15 cellular contexts compared by ENCODE assay signal in genomic region chr12:74043343-74043742, GRCh38.
DNase-seq lines count a peak whose midpoint lies in the region; ATAC-seq, FAIRE-seq and TF ChIP-seq lines count a peak whose summit lies in the region.
"Had no signal": no experiment of that assay in that cellular context is flagged by ENCODE, and none has a peak within 500 bp of the region (broad histone marks: within the 10 kb centered on the region; RNA-seq: fewer than 3 reads in every experiment).

No MANE protein-coding gene starts in this region.

- WGBS in adrenal gland, 4 donors = 75 to 85% (median 79%) methylated on average over 3 of the region's 3 CpGs

- no peaks in the 10 kb centered on the region for H3K36me3 ChIP-seq in adrenal gland (replicated peaks in 1 of 2)
- H3K36me3 ChIP-seq: BLaER1 treated with 17β-estradiol and CSF1 and Interleukin-3, amounts not matched to agents 10 nM and 100 nM; cardiac muscle cell; neural progenitor cell; WERI-Rb-1 had no signal

- H3K4me1 Mint-ChIP-seq in mesothelial cell of epicardium = peaks cover 20% of the 10 kb centered on the region
- H3K4me1 Mint-ChIP-seq: neural progenitor cell had no signal

- TF ChIP-seq CTCF in mesothelial cell of epicardium (IDR thresholded peaks at IDR 0.05; ENCODE audit: unreplicated experiment) (no peak), adrenal gland (IDR thresholded peaks at IDR 0.05) (no peak)

- peaks cover 14% of the 10 kb centered on the region for H3K9me3 Mint-ChIP-seq in mesothelial cell of epicardium

- DNase-seq in DMS53 treated with DMSO at 0.1 percent for 48 hours (lab: John Stamatoyannopoulos, UW; ENCODE audit: unreplicated experiment) = peak; percentile 97
- peak; percentile 72 for DNase-seq in RCC 7860 (ENCODE audit: low spot score)
- DNase-seq in dedifferentiated amniotic fluid mesenchymal stem cell (ENCODE audit: extremely low spot score) = peak; percentile 85
- DNase-seq in mesothelial cell of epicardium (ENCODE audit: low spot score in 2 of 2, unreplicated experiment in 2 of 2) = no peak
- DNase-seq in effector CD8-positive, alpha-beta T cell (lab: John Stamatoyannopoulos, UW) = no peak
- DNase-seq in adrenal gland = no peak
- DNase-seq in NCI-H1417 (lab: John Stamatoyannopoulos, UW) = no peak
- DNase-seq: kidney, MM.1S, Right ventricle myocardium superior, WERI-Rb-1 had no signal

- H3K27me3 Mint-ChIP-seq in mesothelial cell of epicardium (ENCODE audit: low read depth) = no peaks in the 10 kb centered on the region

- peak overlapping the region; percentile 75 for H3K27ac Mint-ChIP-seq in mesothelial cell of epicardium
- H3K27ac Mint-ChIP-seq: neural progenitor cell had no signal

- intact Hi-C loops in adrenal gland (cut with DNase I) = no loop called here

- no peak for FAIRE-seq in RCC 7860 (lab: Jason Lieb, UNC)
- FAIRE-seq: kidney had no signal

- no peak for TF ChIP-seq POLR2A in adrenal gland (IDR thresholded peaks at IDR 0.05)

- peaks cover 5% of the 10 kb centered on the region for H3K36me3 Mint-ChIP-seq in mesothelial cell of epicardium
- H3K36me3 Mint-ChIP-seq: neural progenitor cell had no signal

- no peaks in the 10 kb centered on the region for H3K9me3 ChIP-seq in adrenal gland (replicated peaks in 1 of 3)
- H3K9me3 ChIP-seq: BLaER1 treated with 17β-estradiol and CSF1 and Interleukin-3, amounts not matched to agents 10 nM and 100 nM had no signal

- no peak overlapping the region for H3K4me3 Mint-ChIP-seq in mesothelial cell of epicardium
- H3K4me3 Mint-ChIP-seq: neural progenitor cell had no signal

- no peaks in the 10 kb centered on the region for H3K27me3 ChIP-seq in adrenal gland
- H3K27me3 ChIP-seq: BLaER1 treated with 17β-estradiol and CSF1 and Interleukin-3, amounts not matched to agents 10 nM and 100 nM; cardiac muscle cell; neural progenitor cell had no signal

- no peak overlapping the region for H3K27ac ChIP-seq in adrenal gland
- H3K27ac ChIP-seq: BLaER1 treated with 17β-estradiol and CSF1 and Interleukin-3, amounts not matched to agents 10 nM and 100 nM; cardiac muscle cell; neural progenitor cell; WERI-Rb-1 had no signal

- H3K4me1 ChIP-seq in adrenal gland (replicated peaks in 1 of 2) = no peaks in the 10 kb centered on the region
- H3K4me1 ChIP-seq: BLaER1 treated with 17β-estradiol and CSF1 and Interleukin-3, amounts not matched to agents 10 nM and 100 nM; neural progenitor cell had no signal

- no peak for ATAC-seq in GM19455 (IDR thresholded peaks at IDR 0.05; ENCODE audit: unreplicated experiment)

- H3K4me3 ChIP-seq in adrenal gland = no peak overlapping the region
- H3K4me3 ChIP-seq: BLaER1 treated with 17β-estradiol and CSF1 and Interleukin-3, amounts not matched to agents 10 nM and 100 nM; cardiac muscle cell; neural progenitor cell had no signal

Comparison
In these comparisons a context has a peak if more than half of its experiments do, and no peak if none do; other contexts are left out.
1. DNase-seq: peak in DMS53 treated with DMSO at 0.1 percent for 48 hours (single experiment), RCC 7860 (single experiment) and dedifferentiated amniotic fluid mesenchymal stem cell (single experiment); none in mesothelial cell of epicardium (0 of 2), effector CD8-positive, alpha-beta T cell (single experiment), adrenal gland (0 of 7) and NCI-H1417 (0 of 3).